19 cellular contexts compared by ENCODE assay signal in genomic region chr6:108710046-108710445, GRCh38.
"Had no signal": no experiment of that assay in that cellular context is flagged by ENCODE, and none has a peak within 500 bp of the region (broad histone marks: within the 10 kb centered on the region; RNA-seq: fewer than 3 reads in every experiment).

No MANE protein-coding gene starts in this region.

- DNase-seq: activated B cell treated with CpG ODN at 0.5 μM for 24 hours; activated CD4-positive, alpha-beta T cell treated with anti-CD3 and anti-CD28 coated beads for 1 hour; activated CD4-positive, alpha-beta T cell treated with anti-CD3 and anti-CD28 coated beads, Interleukin-2, amount 10 ng/mL, durations not matched to agents 24 days and 14 days; activated CD4-positive, alpha-beta T cell treated with anti-CD3 and anti-CD28 coated beads, Interleukin-2, amount 50 U/mL, for 48 hours; activated CD8-positive, alpha-beta memory T cell treated with anti-CD3 and anti-CD28 coated beads, Interleukin-2, amount 10 ng/mL, durations not matched to agents 7 days and 5 days; activated effector memory CD4-positive, alpha-beta T cell treated with Interleukin-2 at 50 U/mL for 16 hours; activated naive CD4-positive, alpha-beta T cell; activated T-cell treated with anti-CD3 and anti-CD28 coated beads, Interleukin-2, amount 50 U/mL, for 24 hours; MM.1S; NCI-H1105; NCI-H1436; NCI-H1694 treated with DMSO at 0.1 percent for 48 hours; NCI-H2029 treated with DMSO at 0.1 percent for 48 hours; NCI-H446; NCI-H524; NCI-H748 treated with DMSO at 0.1 percent for 48 hours; SIG-M5; T-helper 17 cell; T-helper 9 cell had no signal

- ATAC-seq: activated CD8-positive, alpha-beta memory T cell treated with anti-CD3 and anti-CD28 coated beads, Interleukin-2, amount 10 ng/mL, durations not matched to agents 7 days and 5 days; T-helper 17 cell had no signal
